14 cellular contexts compared by ENCODE assay signal in the genomic region with DNA sequence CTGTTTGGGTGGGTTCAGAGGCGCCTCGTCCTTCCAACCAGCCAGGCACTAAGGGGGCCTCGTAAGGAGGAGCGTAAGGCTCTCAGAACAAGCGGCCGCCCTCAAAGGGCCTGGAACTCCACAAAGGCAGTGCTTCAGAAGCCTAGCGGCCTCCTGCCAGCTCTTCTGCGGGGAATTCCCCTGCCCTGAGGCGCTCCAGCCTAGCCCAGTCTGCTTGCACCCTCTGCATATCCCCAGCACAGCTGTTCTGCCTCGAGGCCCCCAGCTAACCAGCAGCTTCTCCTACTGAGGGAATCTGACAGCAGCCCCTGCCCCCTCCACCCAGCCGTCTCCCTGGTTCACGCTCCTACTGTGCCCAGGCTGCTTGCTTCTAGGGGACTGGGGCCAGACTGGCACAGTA.
A peak's percentile ranks its signal among the peaks of the same experiment; 100 is the strongest.
DNase-seq lines count a peak whose midpoint lies in the region; ATAC-seq and TF ChIP-seq lines count a peak whose summit lies in the region.
"Had no signal": no experiment of that assay in that cellular context is flagged by ENCODE, and none has a peak within 500 bp of the region (broad histone marks: within the 10 kb centered on the region; RNA-seq: fewer than 3 reads in every experiment).

No MANE protein-coding gene starts in this region.

- H3K36me3 ChIP-seq in NT2/D1 (ENCODE audit: insufficient read depth, insufficient read length, low read length) (peaks cover 4% of the 10 kb centered on the region), fibroblast of lung (ENCODE audit: control insufficient read depth, insufficient read depth, low read length) (no peaks in the 10 kb centered on the region), thyroid gland (no peaks in the 10 kb centered on the region)

- TF ChIP-seq POLR2A in thyroid gland (IDR thresholded peaks at IDR 0.05): no peak

- H3K4me1 ChIP-seq in NT2/D1 (ENCODE audit: insufficient read depth, insufficient read length) (peaks cover 6% of the 10 kb centered on the region), fibroblast of lung (ENCODE audit: control insufficient read depth, extremely low read depth, insufficient read depth, low read length) (no peaks in the 10 kb centered on the region), thyroid gland (no peaks in the 10 kb centered on the region)

- H3K27me3 ChIP-seq in NT2/D1 (ENCODE audit: insufficient read depth, insufficient read length) (peaks cover 2% of the 10 kb centered on the region), fibroblast of lung (ENCODE audit: control insufficient read depth, insufficient read depth, low read length) (peaks cover 2% of the 10 kb centered on the region), thyroid gland (no peaks in the 10 kb centered on the region)

- H3K9me3 ChIP-seq in NT2/D1 (ENCODE audit: insufficient read depth, low read length) (no peaks in the 10 kb centered on the region), fibroblast of lung (ENCODE audit: control insufficient read depth, insufficient read depth, low read depth, low read length) (no peaks in the 10 kb centered on the region), thyroid gland (no peaks in the 10 kb centered on the region)

- H3K9ac ChIP-seq in NT2/D1 (ENCODE audit: insufficient read length, low read depth) (peak overlapping the region; percentile 76), fibroblast of lung (ENCODE audit: insufficient read depth, low read length) (no peak overlapping the region)

- no peaks in the 10 kb centered on the region for H3K79me2 ChIP-seq in fibroblast of lung (ENCODE audit: control insufficient read depth, insufficient read depth, low read length)

- no peak for ATAC-seq in GM19324 (IDR thresholded peaks at IDR 0.05; ENCODE audit: low FRiP score, unreplicated experiment)
- ATAC-seq: GM12878 had no signal

- WGBS in thyroid gland, 2 donors: 26 to 48% methylated on average over 6 to 10 of the region's 12 CpGs

- H3K27ac ChIP-seq in fibroblast of lung (ENCODE audit: insufficient read depth, low read length): no peak overlapping the region
- H3K27ac ChIP-seq in thyroid gland: no peak overlapping the region

- H2AFZ ChIP-seq in fibroblast of lung (ENCODE audit: low read length): peak overlapping the region; percentile 55

- DNase-seq in NT2/D1 (ENCODE audit: low read depth, low spot score) (peak; percentile 15), fibroblast of lung (ENCODE audit: low read depth in 2 of 2) (no peak), medulla oblongata (ENCODE audit: extremely low spot score) (peak; percentile 28), thyroid gland (peak; percentile 28 to 34), HT-29 (ENCODE audit: low spot score) (no peak), amniotic stem cell (lab: John Stamatoyannopoulos, UW) (no peak)
- DNase-seq in activated T-cell treated with anti-CD3 and anti-CD28 coated beads, Interleukin-2, amount 50 U/mL, for 48 hours: no peak
- DNase-seq: activated CD8-positive, alpha-beta memory T cell treated with anti-CD3 and anti-CD28 coated beads, Interleukin-2, amount 50 U/mL, for 4 hours; activated naive CD8-positive, alpha-beta T cell treated with anti-CD3 and anti-CD28 coated beads for 36 hours; DMS79 treated with DMSO at 0.1 percent for 48 hours; erythroblast; SW 1271 had no signal

- no peaks in the 10 kb centered on the region for H4K20me1 ChIP-seq in fibroblast of lung (ENCODE audit: control insufficient read depth, extremely low read depth, insufficient read depth, low read length)

- intact Hi-C loops in thyroid gland (cut with DNase I): no loop called here

- H3K4me3 ChIP-seq in NT2/D1 (ENCODE audit: insufficient read length, low read depth) (peak overlapping the region; percentile 45), fibroblast of lung (replicated peaks in 1 of 4; ENCODE audit: control extremely low read depth in 1 of 4, insufficient read depth in 1 of 4, low read depth in 3 of 4, low read length in 4 of 4) (no peak overlapping the region), thyroid gland (replicated peaks in 1 of 3) (no peak overlapping the region)
- H3K4me3 ChIP-seq: GM12878 had no signal

- H3K4me2 ChIP-seq in fibroblast of lung (ENCODE audit: extremely low read depth, insufficient read depth, low read length): peak overlapping the region; percentile 35

- TF ChIP-seq CTCF in fibroblast of lung (conservative IDR thresholded peaks at IDR 0.05 in 1 of 2, IDR thresholded peaks at IDR 0.05 in 1 of 2; ENCODE audit: low read depth in 1 of 2, low read length in 2 of 2): no peak
- no peak for TF ChIP-seq CTCF in thyroid gland (IDR thresholded peaks at IDR 0.05)

Comparison
In these comparisons a context has a peak if more than half of its experiments do, and no peak if none do; other contexts are left out.
1. DNase-seq: peak in NT2/D1 (single experiment), medulla oblongata (single experiment) and thyroid gland (2 of 2); none in fibroblast of lung (0 of 2), HT-29 (single experiment), activated T-cell treated with anti-CD3 and anti-CD28 coated beads, Interleukin-2, amount 50 U/mL, for 48 hours (0 of 2) and amniotic stem cell (single experiment).